Comparison of ENCODE assay signal across 8 cellular contexts in the genomic region with DNA sequence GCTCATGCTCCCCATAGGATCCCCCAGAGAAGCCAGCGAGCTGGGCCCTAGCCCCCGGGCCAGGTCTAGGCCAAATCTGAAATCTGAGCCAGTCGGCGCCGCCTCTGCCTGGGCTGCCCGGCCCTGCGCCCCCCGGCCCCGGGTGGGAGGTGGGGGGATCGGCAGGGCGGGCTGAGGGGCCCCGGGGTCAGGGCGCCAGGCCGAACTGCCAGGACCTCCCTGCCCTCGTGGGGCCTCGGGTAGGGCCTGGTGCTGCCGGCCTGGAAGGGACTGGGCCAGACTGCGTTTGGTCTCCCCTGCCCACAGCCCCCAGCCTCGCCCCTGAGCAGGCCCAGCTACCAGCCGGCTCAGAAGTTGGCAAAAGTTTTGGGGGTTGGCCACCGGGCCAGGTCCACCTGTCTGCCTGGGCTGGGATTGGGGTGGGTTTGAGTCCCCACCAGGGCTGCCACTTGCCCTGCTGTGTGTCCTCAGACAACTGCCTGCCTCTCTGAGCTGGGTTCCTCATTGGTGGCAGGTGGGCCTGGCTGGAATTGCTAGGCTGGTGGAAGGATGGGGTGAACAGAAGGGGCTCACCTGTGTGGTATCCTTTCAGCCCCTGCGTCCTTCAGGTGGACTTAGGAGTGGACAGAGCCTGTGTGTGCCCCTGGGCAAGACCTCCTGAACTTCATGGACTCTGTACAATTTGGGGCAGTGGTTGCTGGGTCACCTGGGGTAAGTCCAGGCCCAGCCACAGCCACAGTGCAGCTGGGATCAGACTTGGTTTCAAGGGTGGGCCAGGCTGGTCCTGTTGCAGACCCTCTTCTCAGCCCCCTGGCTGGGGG. TPM values are rescaled to one million over a fixed set of nuclear protein-coding genes. Genes with fewer than 3 reads are reported as not detected.
DNase-seq lines count a peak whose midpoint lies in the region; ATAC-seq, FAIRE-seq and TF ChIP-seq lines count a peak whose summit lies in the region.

No MANE protein-coding gene starts in this region.

- no peak for TF ChIP-seq CTCF in activated CD8-positive, alpha-beta T cell treated with anti-CD3 and anti-CD28 coated beads for 36 hours (IDR thresholded peaks at IDR 0.05)

- H3K36me3 ChIP-seq in small intestine (ENCODE audit: control insufficient read depth in 2 of 2, insufficient read depth in 2 of 2, low read length in 2 of 2): no peaks in the 10 kb centered on the region

- no peaks in the 10 kb centered on the region for H3K27me3 ChIP-seq in small intestine (ENCODE audit: control insufficient read depth in 2 of 2, insufficient read depth in 2 of 2, low read length in 2 of 2)

- H3K9me3 ChIP-seq in small intestine (ENCODE audit: control insufficient read depth, low read depth): no peaks in the 10 kb centered on the region

- ATAC-seq in GM18909 (IDR thresholded peaks at IDR 0.05; ENCODE audit: poor library complexity, unreplicated experiment) (peak; percentile 17), HG03342 (IDR thresholded peaks at IDR 0.05; ENCODE audit: unreplicated experiment) (no peak)
- no peak for ATAC-seq in activated CD8-positive, alpha-beta T cell treated with anti-CD3 and anti-CD28 coated beads for 36 hours

- H3K27ac ChIP-seq in small intestine (ENCODE audit: low read depth in 1 of 2, low read length in 1 of 2): peak overlapping the region; percentile 46 to 89

- no peaks in the 10 kb centered on the region for H3K36me3 Mint-ChIP-seq in activated CD8-positive, alpha-beta T cell treated with anti-CD3 and anti-CD28 coated beads for 36 hours (ENCODE audit: low read depth)

- CTCF ChIA-PET in activated CD8-positive, alpha-beta T cell treated with anti-CD3 and anti-CD28 coated beads for 36 hours (lab: Charles Lee): interaction anchor here (1.0 kb wide), 1 partner anchor 188 kb away, joined by 3 read pairs; no protein-coding TSS in a partner anchor

- DNase-seq in activated CD8-positive, alpha-beta T cell treated with anti-CD3 and anti-CD28 coated beads for 36 hours: no peak
- DNase-seq in small intestine (no peak), NCI-H1694 (lab: John Stamatoyannopoulos, UW) (no peak), NCI-H2081 treated with DMSO at 0.1 percent for 48 hours (lab: John Stamatoyannopoulos, UW) (no peak), T-helper 1 cell (no peak)

- peaks cover 21% of the 10 kb centered on the region for H3K4me1 Mint-ChIP-seq in activated CD8-positive, alpha-beta T cell treated with anti-CD3 and anti-CD28 coated beads for 36 hours (ENCODE audit: low read depth)

- H3K4me1 ChIP-seq in small intestine (ENCODE audit: control insufficient read depth in 2 of 2, insufficient read depth in 1 of 2, low read depth in 1 of 2, low read length in 1 of 2): peaks cover 5 to 8% of the 10 kb centered on the region in 2 donors

- H3K4me3 ChIP-seq in iPS-11a (ENCODE audit: low read depth, low read length): peak overlapping the region; percentile 22
- peak overlapping the region; percentile 78 to 86 for H3K4me3 ChIP-seq in small intestine (ENCODE audit: low read depth in 1 of 2, low read length in 2 of 2)

- POLR2A ChIA-PET in activated CD8-positive, alpha-beta T cell treated with anti-CD3 and anti-CD28 coated beads for 36 hours (lab: Charles Lee): no interaction called here

- no peak for FAIRE-seq in small intestine (lab: Jason Lieb, UNC)

- no peaks in the 10 kb centered on the region for H3K27me3 Mint-ChIP-seq in activated CD8-positive, alpha-beta T cell treated with anti-CD3 and anti-CD28 coated beads for 36 hours

- no peaks in the 10 kb centered on the region for H3K9me3 Mint-ChIP-seq in activated CD8-positive, alpha-beta T cell treated with anti-CD3 and anti-CD28 coated beads for 36 hours

- intact Hi-C loops in activated CD8-positive, alpha-beta T cell treated with anti-CD3 and anti-CD28 coated beads for 36 hours (cut with micrococcal nuclease): no loop called here

- 13 to 22% (median 22%) methylated on average over 12 to 22 of the region's 22 CpGs for WGBS in small intestine, 3 donors

- peak overlapping the region; percentile 46 for H3K4me3 Mint-ChIP-seq in activated CD8-positive, alpha-beta T cell treated with anti-CD3 and anti-CD28 coated beads for 36 hours

- no peak overlapping the region for H3K27ac Mint-ChIP-seq in activated CD8-positive, alpha-beta T cell treated with anti-CD3 and anti-CD28 coated beads for 36 hours

RNA-seq across cellular contexts. Expression of a gene that starts 0.8 kb away (rescaled TPM):
- total RNA-seq in activated CD8-positive, alpha-beta T cell treated with anti-CD3 and anti-CD28 coated beads for 36 hours: 1 to 10 TPM in 1 of 2 experiments, under 1 TPM in 1; 0.88 to 2.4 TPM
- polyA plus RNA-seq in small intestine: 100 to 1,000 TPM in 1 of 3 donors, 10 to 100 TPM in 2; 70.8 to 107 (median 83.6) TPM

RNA-seq across cellular contexts. Expression of a gene that starts 57.3 kb away (rescaled TPM):
- 10 to 100 TPM; 11.1 to 12.1 TPM for total RNA-seq in activated CD8-positive, alpha-beta T cell treated with anti-CD3 and anti-CD28 coated beads for 36 hours
- 10 to 100 TPM; 49.2 to 70.0 (median 50.3) TPM for polyA plus RNA-seq in small intestine
